Comparison of ENCODE assay signal across 1 cellular context in the genomic region with DNA sequence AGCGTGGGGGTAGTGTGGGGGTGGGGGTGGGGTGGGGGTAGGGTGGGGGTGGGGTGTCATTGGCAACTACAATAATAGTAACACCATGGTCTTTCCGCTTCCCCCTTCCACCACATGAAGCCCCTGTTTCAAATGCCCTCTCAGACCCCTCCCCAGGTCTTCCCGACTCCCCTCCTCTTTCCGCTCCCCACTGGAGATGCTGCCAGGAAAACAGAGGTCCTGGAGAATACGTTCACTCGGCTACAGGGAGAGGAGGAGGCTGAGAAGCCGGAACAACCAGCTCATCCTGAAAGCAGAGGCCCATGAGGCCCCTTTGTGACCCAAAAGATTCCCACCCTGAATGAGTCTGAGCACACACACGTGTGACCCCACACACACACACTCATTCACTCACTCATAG.
TF ChIP-seq lines count a peak whose summit lies in the region.

No MANE protein-coding gene starts in this region.

TF ChIP-seq in WTC11, 78 proteins besides CTCF, POLR2A, EP300 and RAD21 (continued from another document):
- TF ChIP-seq, protein P1, sequence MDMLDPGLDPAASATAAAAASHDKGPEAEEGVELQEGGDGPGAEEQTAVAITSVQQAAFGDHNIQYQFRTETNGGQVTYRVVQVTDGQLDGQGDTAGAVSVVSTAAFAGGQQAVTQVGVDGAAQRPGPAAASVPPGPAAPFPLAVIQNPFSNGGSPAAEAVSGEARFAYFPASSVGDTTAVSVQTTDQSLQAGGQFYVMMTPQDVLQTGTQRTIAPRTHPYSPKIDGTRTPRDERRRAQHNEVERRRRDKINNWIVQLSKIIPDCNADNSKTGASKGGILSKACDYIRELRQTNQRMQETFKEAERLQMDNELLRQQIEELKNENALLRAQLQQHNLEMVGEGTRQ (CRISPR knock-in tag; IDR thresholded peaks at IDR 0.05): no peak
- TF ChIP-seq SMAD3 (CRISPR knock-in tag; IDR thresholded peaks at IDR 0.05; ENCODE audit: borderline replicate concordance) (no peak), ZNF671 (CRISPR knock-in tag; IDR thresholded peaks at IDR 0.05) (no peak), ETV6 (CRISPR knock-in tag; IDR thresholded peaks at IDR 0.05) (no peak), TCF7 (CRISPR knock-in tag; IDR thresholded peaks at IDR 0.05; ENCODE audit: low read depth) (no peak), FOXK1 (CRISPR knock-in tag; IDR thresholded peaks at IDR 0.05) (no peak), MLX (CRISPR knock-in tag; IDR thresholded peaks at IDR 0.05) (no peak), ZNF512 (CRISPR knock-in tag; IDR thresholded peaks at IDR 0.05; ENCODE audit: borderline replicate concordance) (no peak), CREB1 (CRISPR knock-in tag; IDR thresholded peaks at IDR 0.05) (no peak), IRF2 (CRISPR knock-in tag; IDR thresholded peaks at IDR 0.05; ENCODE audit: borderline replicate concordance, low read depth) (no peak), SOX15 (CRISPR knock-in tag; IDR thresholded peaks at IDR 0.05) (no peak)
- TF ChIP-seq, protein P2, sequence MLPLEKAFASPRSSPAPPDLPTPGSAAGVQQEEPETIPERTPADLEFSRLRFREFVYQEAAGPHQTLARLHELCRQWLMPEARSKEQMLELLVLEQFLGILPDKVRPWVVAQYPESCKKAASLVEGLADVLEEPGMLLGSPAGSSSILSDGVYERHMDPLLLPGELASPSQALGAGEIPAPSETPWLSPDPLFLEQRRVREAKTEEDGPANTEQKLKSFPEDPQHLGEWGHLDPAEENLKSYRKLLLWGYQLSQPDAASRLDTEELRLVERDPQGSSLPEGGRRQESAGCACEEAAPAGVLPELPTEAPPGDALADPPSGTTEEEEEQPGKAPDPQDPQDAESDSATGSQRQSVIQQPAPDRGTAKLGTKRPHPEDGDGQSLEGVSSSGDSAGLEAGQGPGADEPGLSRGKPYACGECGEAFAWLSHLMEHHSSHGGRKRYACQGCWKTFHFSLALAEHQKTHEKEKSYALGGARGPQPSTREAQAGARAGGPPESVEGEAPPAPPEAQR (CRISPR knock-in tag; IDR thresholded peaks at IDR 0.05): no peak
